In genomic region chr21:46562472-46562871, GRCh38 we compare ENCODE assay signal across 30 cellular contexts. TPM values are rescaled to one million over a fixed set of nuclear protein-coding genes. Genes with fewer than 3 reads are reported as not detected.
DNase-seq lines count a peak whose midpoint lies in the region; ATAC-seq, FAIRE-seq and TF ChIP-seq lines count a peak whose summit lies in the region.
"Had no signal": no experiment of that assay in that cellular context is flagged by ENCODE, and none has a peak within 500 bp of the region (broad histone marks: within the 10 kb centered on the region; RNA-seq: fewer than 3 reads in every experiment).

No MANE protein-coding gene starts in this region.

- intact Hi-C loops in activated CD4-positive, alpha-beta T cell treated with anti-CD3 and anti-CD28 coated beads for 36 hours (cut with DNase I, micrococcal nuclease): no loop called here
- intact Hi-C loops in activated CD8-positive, alpha-beta T cell treated with anti-CD3 and anti-CD28 coated beads for 36 hours (cut with micrococcal nuclease): no loop called here

- peak overlapping the region; percentile 95 for H3K27ac Mint-ChIP-seq in activated CD4-positive, alpha-beta T cell treated with anti-CD3 and anti-CD28 coated beads, Interleukin-2, amount 10 ng/mL, durations not matched to agents 7 days and 5 days
- H3K27ac Mint-ChIP-seq in activated CD4-positive, alpha-beta T cell treated with anti-CD3 and anti-CD28 coated beads for 36 hours: no peak overlapping the region
- peak overlapping the region; percentile 98 for H3K27ac Mint-ChIP-seq in activated CD8-positive, alpha-beta T cell treated with anti-CD3 and anti-CD28 coated beads for 36 hours

- H3K27ac ChIP-seq in C4-2B (peak overlapping the region; percentile 8; the same call in 1 of the 2 replicates), small intestine (ENCODE audit: low read depth in 1 of 2, low read length in 1 of 2) (no peak overlapping the region)
- H3K27ac ChIP-seq: body of pancreas, esophagus squamous epithelium, gastrocnemius medialis, HL-60, spleen, stomach, tibial nerve had no signal

- POLR2A ChIA-PET in activated CD4-positive, alpha-beta T cell treated with anti-CD3 and anti-CD28 coated beads, Interleukin-2, amount 10 ng/mL, durations not matched to agents 7 days and 5 days (lab: Charles Lee): no interaction called here
- POLR2A ChIA-PET in activated CD4-positive, alpha-beta T cell treated with anti-CD3 and anti-CD28 coated beads for 36 hours (lab: Charles Lee): no interaction called here
- POLR2A ChIA-PET in activated CD8-positive, alpha-beta T cell treated with anti-CD3 and anti-CD28 coated beads for 36 hours (lab: Charles Lee): interaction anchor here (1.0 to 3.0 kb wide), 2 partner anchors 11 to 39 kb away, joined by 3 to 12 read pairs; no protein-coding TSS in a partner anchor

- H3K4me3 Mint-ChIP-seq in activated CD4-positive, alpha-beta T cell treated with anti-CD3 and anti-CD28 coated beads, Interleukin-2, amount 10 ng/mL, durations not matched to agents 7 days and 5 days: no peak overlapping the region
- no peak overlapping the region for H3K4me3 Mint-ChIP-seq in activated CD4-positive, alpha-beta T cell treated with anti-CD3 and anti-CD28 coated beads for 36 hours
- no peak overlapping the region for H3K4me3 Mint-ChIP-seq in activated CD8-positive, alpha-beta T cell treated with anti-CD3 and anti-CD28 coated beads for 36 hours

- H3K36me3 ChIP-seq in small intestine (ENCODE audit: control insufficient read depth in 2 of 2, insufficient read depth in 2 of 2, low read length in 2 of 2): peaks cover 0 to 17% of the 10 kb centered on the region in 2 donors

- no peak for ATAC-seq in activated CD4-positive, alpha-beta T cell treated with anti-CD3 and anti-CD28 coated beads for 36 hours
- no peak for ATAC-seq in activated CD8-positive, alpha-beta T cell treated with anti-CD3 and anti-CD28 coated beads for 36 hours
- ATAC-seq in HG03520 (IDR thresholded peaks at IDR 0.05; ENCODE audit: unreplicated experiment): no peak
- ATAC-seq: body of pancreas, gastrocnemius medialis, Panc1 had no signal

- no peaks in the 10 kb centered on the region for H3K27me3 Mint-ChIP-seq in activated CD4-positive, alpha-beta T cell treated with anti-CD3 and anti-CD28 coated beads, Interleukin-2, amount 10 ng/mL, durations not matched to agents 7 days and 5 days
- no peaks in the 10 kb centered on the region for H3K27me3 Mint-ChIP-seq in activated CD4-positive, alpha-beta T cell treated with anti-CD3 and anti-CD28 coated beads for 36 hours
- H3K27me3 Mint-ChIP-seq in activated CD8-positive, alpha-beta T cell treated with anti-CD3 and anti-CD28 coated beads for 36 hours: no peaks in the 10 kb centered on the region

- H3K9me3 ChIP-seq in small intestine (ENCODE audit: control insufficient read depth, low read depth): no peaks in the 10 kb centered on the region
- H3K9me3 ChIP-seq: body of pancreas, esophagus squamous epithelium, gastrocnemius medialis, spleen, stomach, tibial nerve had no signal

- no peaks in the 10 kb centered on the region for H3K4me1 ChIP-seq in small intestine (ENCODE audit: control insufficient read depth in 2 of 2, insufficient read depth in 1 of 2, low read depth in 1 of 2, low read length in 1 of 2)
- H3K4me1 ChIP-seq: esophagus squamous epithelium, gastrocnemius medialis, stomach, tibial nerve had no signal

- peaks cover 86% of the 10 kb centered on the region for H3K36me3 Mint-ChIP-seq in activated CD4-positive, alpha-beta T cell treated with anti-CD3 and anti-CD28 coated beads, Interleukin-2, amount 10 ng/mL, durations not matched to agents 7 days and 5 days (ENCODE audit: low read depth)
- H3K36me3 Mint-ChIP-seq in activated CD4-positive, alpha-beta T cell treated with anti-CD3 and anti-CD28 coated beads for 36 hours (ENCODE audit: low read depth): peaks cover 53% of the 10 kb centered on the region
- H3K36me3 Mint-ChIP-seq in activated CD8-positive, alpha-beta T cell treated with anti-CD3 and anti-CD28 coated beads for 36 hours (ENCODE audit: low read depth): peaks cover 63% of the 10 kb centered on the region

- no peak for TF ChIP-seq CTCF in C4-2B (conservative IDR thresholded peaks at IDR 0.05)
- no peak for TF ChIP-seq CTCF in activated CD8-positive, alpha-beta T cell treated with anti-CD3 and anti-CD28 coated beads for 36 hours (IDR thresholded peaks at IDR 0.05)

- 86 to 91% (median 89%) methylated on average over 10 of the region's 10 CpGs for WGBS in small intestine, 3 donors

- no peak for DNase-seq in activated CD4-positive, alpha-beta T cell treated with anti-CD3 and anti-CD28 coated beads, Interleukin-2, amount 10 ng/mL, durations not matched to agents 7 days and 5 days
- no peak for DNase-seq in activated CD4-positive, alpha-beta T cell treated with anti-CD3 and anti-CD28 coated beads for 36 hours
- no peak for DNase-seq in activated CD8-positive, alpha-beta T cell treated with anti-CD3 and anti-CD28 coated beads for 36 hours
- DNase-seq in iPS-NIHi7 (ENCODE audit: extremely low spot score) (peak; percentile 6), small intestine (no peak)
- DNase-seq in stimulated activated CD4-positive, alpha-beta T cell treated with anti-CD3 and anti-CD28 coated beads, Interleukin-4, amount 100 ng/mL, for 24 hours: no peak
- DNase-seq: activated CD4-positive, alpha-beta T cell treated with anti-CD3 and anti-CD28 coated beads for 48 hours; body of pancreas; Calu3; effector CD8-positive, alpha-beta T cell; EL; esophagus squamous epithelium; gastrocnemius medialis; GOT3; hypothalamus; NCI-H1105 treated with DMSO at 0.1 percent for 48 hours; NCI-H2081; SIG-M5; spleen; stimulated activated CD4-positive, alpha-beta T cell treated with anti-CD3 and anti-CD28 coated beads, Interleukin-4, amount 100 ng/mL, for 1 hour; stomach had no signal

- FAIRE-seq in small intestine (lab: Jason Lieb, UNC): no peak
- FAIRE-seq: keratinocyte had no signal

- no peaks in the 10 kb centered on the region for H3K9me3 Mint-ChIP-seq in activated CD4-positive, alpha-beta T cell treated with anti-CD3 and anti-CD28 coated beads, Interleukin-2, amount 10 ng/mL, durations not matched to agents 7 days and 5 days
- H3K9me3 Mint-ChIP-seq in activated CD4-positive, alpha-beta T cell treated with anti-CD3 and anti-CD28 coated beads for 36 hours (ENCODE audit: low read depth): no peaks in the 10 kb centered on the region
- H3K9me3 Mint-ChIP-seq in activated CD8-positive, alpha-beta T cell treated with anti-CD3 and anti-CD28 coated beads for 36 hours: no peaks in the 10 kb centered on the region

- H3K4me3 ChIP-seq in small intestine (ENCODE audit: low read depth in 1 of 2, low read length in 2 of 2): no peak overlapping the region
- H3K4me3 ChIP-seq: body of pancreas, esophagus squamous epithelium, gastrocnemius medialis, spleen, stomach, tibial nerve had no signal

- H3K27me3 ChIP-seq in small intestine (ENCODE audit: control insufficient read depth in 2 of 2, insufficient read depth in 2 of 2, low read length in 2 of 2): no peaks in the 10 kb centered on the region
- H3K27me3 ChIP-seq: body of pancreas, esophagus squamous epithelium, gastrocnemius medialis, spleen, stomach, tibial nerve had no signal

- CTCF ChIA-PET in activated CD4-positive, alpha-beta T cell treated with anti-CD3 and anti-CD28 coated beads, Interleukin-2, amount 10 ng/mL, durations not matched to agents 7 days and 5 days (lab: Charles Lee): interaction anchor here (1.0 to 2.3 kb wide), 4 partner anchors 10 to 26 kb away, joined by 3 to 11 read pairs (median 4); no protein-coding TSS in a partner anchor
- CTCF ChIA-PET in activated CD4-positive, alpha-beta T cell treated with anti-CD3 and anti-CD28 coated beads for 36 hours (lab: Charles Lee): interaction anchor here (1.0 kb wide), 1 partner anchor 11 kb away, joined by 3 read pairs; no protein-coding TSS in a partner anchor
- CTCF ChIA-PET in activated CD8-positive, alpha-beta T cell treated with anti-CD3 and anti-CD28 coated beads for 36 hours (lab: Charles Lee): interaction anchor here (1.1 to 1.6 kb wide), 3 partner anchors 11 to 91 kb away, joined by 4 to 5 read pairs (median 4); no protein-coding TSS in a partner anchor

- H3K4me1 Mint-ChIP-seq in activated CD4-positive, alpha-beta T cell treated with anti-CD3 and anti-CD28 coated beads, Interleukin-2, amount 10 ng/mL, durations not matched to agents 7 days and 5 days: peaks cover 68% of the 10 kb centered on the region
- peaks cover 57% of the 10 kb centered on the region for H3K4me1 Mint-ChIP-seq in activated CD4-positive, alpha-beta T cell treated with anti-CD3 and anti-CD28 coated beads for 36 hours
- H3K4me1 Mint-ChIP-seq in activated CD8-positive, alpha-beta T cell treated with anti-CD3 and anti-CD28 coated beads for 36 hours (ENCODE audit: low read depth): peaks cover 55% of the 10 kb centered on the region

RNA-seq across cellular contexts. Expression of gene S100B, which starts 42.4 kb away (rescaled TPM):
- total RNA-seq in activated CD4-positive, alpha-beta T cell treated with anti-CD3 and anti-CD28 coated beads, Interleukin-2, amount 10 ng/mL, durations not matched to agents 7 days and 5 days: under 1 TPM; 0.25 to 0.32 TPM
- total RNA-seq in activated CD4-positive, alpha-beta T cell treated with anti-CD3 and anti-CD28 coated beads for 36 hours: not detected
- total RNA-seq in activated CD8-positive, alpha-beta T cell treated with anti-CD3 and anti-CD28 coated beads for 36 hours: 1 to 10 TPM; 2.7 to 3.0 TPM
- 10 to 100 TPM in 1 of 3 donors, 1 to 10 TPM in 1, not detected in 1; 4.3 to 14.2 TPM for polyA plus RNA-seq in small intestine
- total RNA-seq: A172, Calu3, NCI-H460, pulmonary artery endothelial cell had no signal
- polyA plus RNA-seq: keratinocyte had no signal
